Comparison of ENCODE assay signal across 11 cellular contexts in genomic region chr15:74421302-74422245, GRCh38. TPM values are rescaled to one million over a fixed set of nuclear protein-coding genes. Genes with fewer than 3 reads are reported as not detected.
DNase-seq lines count a peak whose midpoint lies in the region; ATAC-seq lines count a peak whose summit lies in the region.
"Had no signal": no experiment of that assay in that cellular context is flagged by ENCODE, and none has a peak within 500 bp of the region (broad histone marks: within the 10 kb centered on the region; RNA-seq: fewer than 3 reads in every experiment).

No MANE protein-coding gene starts in this region.

- H3K4me3 Mint-ChIP-seq in activated naive CD4-positive, alpha-beta T cell treated with anti-CD3 and anti-CD28 coated beads, Interleukin-2, amount 10 ng/mL, durations not matched to agents 7 days and 5 days, result no peak overlapping the region
- H3K4me3 Mint-ChIP-seq in activated naive CD8-positive, alpha-beta T cell treated with anti-CD3 and anti-CD28 coated beads, Interleukin-2, amount 50 U/mL, for 24 hours, result peak overlapping the region; percentile 30
- peak overlapping the region; percentile 83 to 85 for H3K4me3 Mint-ChIP-seq in stimulated activated naive B cell treated with anti-CD40 and anti-IgM and Interleukin-4, amounts not matched to agents 10 μg/mL and 1 μg/mL and 100 μg/mL, for 72 hours

- H3K27ac Mint-ChIP-seq in activated naive CD4-positive, alpha-beta T cell treated with anti-CD3 and anti-CD28 coated beads, Interleukin-2, amount 50 U/mL, for 72 hours, result peak overlapping the region; percentile 9 to 50
- no peak overlapping the region for H3K27ac Mint-ChIP-seq in activated naive CD4-positive, alpha-beta T cell treated with anti-CD3 and anti-CD28 coated beads, Interleukin-2, amount 10 ng/mL, durations not matched to agents 7 days and 5 days
- peak overlapping the region; percentile 42 for H3K27ac Mint-ChIP-seq in activated naive CD8-positive, alpha-beta T cell treated with anti-CD3 and anti-CD28 coated beads, Interleukin-2, amount 50 U/mL, for 24 hours
- peak overlapping the region; percentile 93 for H3K27ac Mint-ChIP-seq in stimulated activated naive B cell treated with anti-CD40 and anti-IgM and Interleukin-4, amounts not matched to agents 10 μg/mL and 1 μg/mL and 100 μg/mL, for 72 hours

- H3K36me3 Mint-ChIP-seq in activated naive CD4-positive, alpha-beta T cell treated with anti-CD3 and anti-CD28 coated beads, Interleukin-2, amount 50 U/mL, for 72 hours, result peaks cover 6 to 13% of the 10 kb centered on the region in 2 donors
- no peaks in the 10 kb centered on the region for H3K36me3 Mint-ChIP-seq in activated naive CD4-positive, alpha-beta T cell treated with anti-CD3 and anti-CD28 coated beads, Interleukin-2, amount 10 ng/mL, durations not matched to agents 7 days and 5 days
- peaks cover 54% of the 10 kb centered on the region for H3K36me3 Mint-ChIP-seq in activated naive CD8-positive, alpha-beta T cell treated with anti-CD3 and anti-CD28 coated beads, Interleukin-2, amount 50 U/mL, for 24 hours (ENCODE audit: low read depth)
- H3K36me3 Mint-ChIP-seq in stimulated activated naive B cell treated with anti-CD40 and anti-IgM and Interleukin-4, amounts not matched to agents 10 μg/mL and 1 μg/mL and 100 μg/mL, for 72 hours, result peaks cover 84 to 92% of the 10 kb centered on the region in 2 donors

- no peaks in the 10 kb centered on the region for H3K27me3 Mint-ChIP-seq in activated naive CD4-positive, alpha-beta T cell treated with anti-CD3 and anti-CD28 coated beads, Interleukin-2, amount 10 ng/mL, durations not matched to agents 7 days and 5 days
- H3K27me3 Mint-ChIP-seq in activated naive CD8-positive, alpha-beta T cell treated with anti-CD3 and anti-CD28 coated beads, Interleukin-2, amount 50 U/mL, for 24 hours, result no peaks in the 10 kb centered on the region
- H3K27me3 Mint-ChIP-seq in stimulated activated naive B cell treated with anti-CD40 and anti-IgM and Interleukin-4, amounts not matched to agents 10 μg/mL and 1 μg/mL and 100 μg/mL, for 72 hours, result no peaks in the 10 kb centered on the region

- no peak for ATAC-seq in activated naive CD4-positive, alpha-beta T cell treated with anti-CD3 and anti-CD28 coated beads, Interleukin-2, amount 50 U/mL, for 72 hours
- no peak for ATAC-seq in activated naive CD8-positive, alpha-beta T cell treated with anti-CD3 and anti-CD28 coated beads, Interleukin-2, amount 50 U/mL, for 24 hours
- no peak for ATAC-seq in stimulated activated naive B cell treated with anti-CD40 and anti-IgM and Interleukin-4, amounts not matched to agents 10 μg/mL and 1 μg/mL and 100 μg/mL, for 72 hours (replicated peaks)
- no peak for ATAC-seq in HG03095 (IDR thresholded peaks at IDR 0.05; ENCODE audit: unreplicated experiment)

- CTCF ChIA-PET in activated naive CD4-positive, alpha-beta T cell treated with anti-CD3 and anti-CD28 coated beads, Interleukin-2, amount 10 ng/mL, durations not matched to agents 7 days and 5 days (lab: Charles Lee), result no interaction called here

- peak overlapping the region; percentile 94 for H3K27ac ChIP-seq in layer of hippocampus (ENCODE audit: low read depth, low read length)

- DNase-seq in activated naive CD4-positive, alpha-beta T cell treated with anti-CD3 and anti-CD28 coated beads, Interleukin-2, amount 50 U/mL, for 72 hours (ENCODE audit: low spot score in 2 of 2), result no peak
- no peak for DNase-seq in activated naive CD4-positive, alpha-beta T cell treated with anti-CD3 and anti-CD28 coated beads, Interleukin-2, amount 10 ng/mL, durations not matched to agents 7 days and 5 days
- DNase-seq in activated naive CD8-positive, alpha-beta T cell treated with anti-CD3 and anti-CD28 coated beads, Interleukin-2, amount 50 U/mL, for 24 hours, result no peak
- no peak for DNase-seq in stimulated activated naive B cell treated with anti-CD40 and anti-IgM and Interleukin-4, amounts not matched to agents 10 μg/mL and 1 μg/mL and 100 μg/mL, for 72 hours
- no peak for DNase-seq in DMS 273 (lab: John Stamatoyannopoulos, UW; ENCODE audit: unreplicated experiment)
- no peak for DNase-seq in stimulated activated CD4-positive, alpha-beta T cell treated with anti-CD3 and anti-CD28 coated beads, Interleukin-2, amount 100 ng/mL, for 48 hours
- DNase-seq: kidney glomerular epithelial cell, NCI-H2029 treated with DMSO at 0.1 percent for 48 hours had no signal

- no peaks in the 10 kb centered on the region for H3K27me3 ChIP-seq in layer of hippocampus (ENCODE audit: control insufficient read depth, insufficient read depth, low read length)

- no peaks in the 10 kb centered on the region for H3K9me3 Mint-ChIP-seq in activated naive CD4-positive, alpha-beta T cell treated with anti-CD3 and anti-CD28 coated beads, Interleukin-2, amount 50 U/mL, for 72 hours
- H3K9me3 Mint-ChIP-seq in activated naive CD4-positive, alpha-beta T cell treated with anti-CD3 and anti-CD28 coated beads, Interleukin-2, amount 10 ng/mL, durations not matched to agents 7 days and 5 days, result no peaks in the 10 kb centered on the region
- no peaks in the 10 kb centered on the region for H3K9me3 Mint-ChIP-seq in activated naive CD8-positive, alpha-beta T cell treated with anti-CD3 and anti-CD28 coated beads, Interleukin-2, amount 50 U/mL, for 24 hours
- H3K9me3 Mint-ChIP-seq in stimulated activated naive B cell treated with anti-CD40 and anti-IgM and Interleukin-4, amounts not matched to agents 10 μg/mL and 1 μg/mL and 100 μg/mL, for 72 hours, result no peaks in the 10 kb centered on the region

- H3K4me1 Mint-ChIP-seq in activated naive CD4-positive, alpha-beta T cell treated with anti-CD3 and anti-CD28 coated beads, Interleukin-2, amount 10 ng/mL, durations not matched to agents 7 days and 5 days, result peaks cover 14% of the 10 kb centered on the region
- H3K4me1 Mint-ChIP-seq in activated naive CD8-positive, alpha-beta T cell treated with anti-CD3 and anti-CD28 coated beads, Interleukin-2, amount 50 U/mL, for 24 hours, result peaks cover 83% of the 10 kb centered on the region
- H3K4me1 Mint-ChIP-seq in stimulated activated naive B cell treated with anti-CD40 and anti-IgM and Interleukin-4, amounts not matched to agents 10 μg/mL and 1 μg/mL and 100 μg/mL, for 72 hours, result peaks cover 86 to 100% of the 10 kb centered on the region in 2 donors

RNA-seq across cellular contexts. Expression of gene SEMA7A, which starts 12.2 kb away (rescaled TPM):
- total RNA-seq in activated naive CD4-positive, alpha-beta T cell treated with anti-CD3 and anti-CD28 coated beads, Interleukin-2, amount 50 U/mL, for 72 hours, result 10 to 100 TPM; 47.8 to 53.6 TPM

RNA-seq across cellular contexts. Expression of gene UBL7, which starts 39.4 kb away (rescaled TPM):
- 10 to 100 TPM; 43.3 to 50.4 TPM for total RNA-seq in activated naive CD4-positive, alpha-beta T cell treated with anti-CD3 and anti-CD28 coated beads, Interleukin-2, amount 50 U/mL, for 72 hours

RNA-seq across cellular contexts. Expression of gene CYP11A1, which starts 54.1 kb away (rescaled TPM):
- under 1 TPM in 1 of 2 donors, not detected in 1; 0.59 TPM for total RNA-seq in activated naive CD4-positive, alpha-beta T cell treated with anti-CD3 and anti-CD28 coated beads, Interleukin-2, amount 50 U/mL, for 72 hours
- total RNA-seq: pulmonary artery endothelial cell had no signal
